Comparison of ENCODE assay signal across 8 cellular contexts in the genomic region with DNA sequence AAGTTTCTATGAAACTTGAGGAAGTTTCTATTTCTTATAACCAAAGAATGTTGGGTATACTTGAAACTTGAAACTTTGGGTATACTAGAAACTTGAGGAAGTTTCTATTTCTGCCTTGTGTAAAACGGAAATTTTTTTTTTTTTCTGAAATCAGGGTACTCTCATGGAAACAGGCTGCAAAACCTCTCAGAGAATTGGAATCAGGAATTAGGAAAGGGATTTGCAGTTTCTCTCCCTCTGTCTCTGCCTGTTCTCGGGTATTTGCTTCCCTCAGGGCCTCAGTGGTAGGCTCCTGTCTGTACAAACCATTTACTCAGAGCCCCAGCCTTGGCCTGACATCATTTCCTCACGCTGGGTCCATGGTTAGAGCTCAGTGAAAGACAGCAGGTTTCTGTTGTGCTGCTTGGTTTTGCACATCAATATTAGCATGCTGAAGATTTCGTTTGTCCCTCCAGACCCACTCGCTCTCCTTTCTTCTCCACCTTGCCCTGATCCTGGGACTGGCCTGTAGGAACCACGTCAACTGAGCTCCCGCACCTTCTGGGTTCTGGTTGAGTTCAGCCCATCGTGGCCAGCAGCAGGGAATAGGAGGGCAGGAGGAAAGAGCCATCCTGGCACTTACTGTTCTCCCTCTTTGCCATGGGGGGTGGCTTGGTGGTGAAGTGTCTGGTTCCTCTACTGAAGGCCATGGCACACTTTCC.
DNase-seq lines count a peak whose midpoint lies in the region; ATAC-seq and TF ChIP-seq lines count a peak whose summit lies in the region.

No MANE protein-coding gene starts in this region.

- peaks cover 3% of the 10 kb centered on the region for H3K9me3 Mint-ChIP-seq in activated CD4-positive, alpha-beta T cell treated with anti-CD3 and anti-CD28 coated beads for 36 hours (ENCODE audit: low read depth)
- H3K9me3 Mint-ChIP-seq in nephron = peaks cover 3% of the 10 kb centered on the region

- ATAC-seq in activated CD4-positive, alpha-beta T cell treated with anti-CD3 and anti-CD28 coated beads for 36 hours = peak; percentile 95
- ATAC-seq in HG03025 (IDR thresholded peaks at IDR 0.05; ENCODE audit: low FRiP score, unreplicated experiment) = peak; percentile 77
- peak; percentile 19 for ATAC-seq in SK-N-SH treated with all-trans-retinoic acid at 6 μM for 48 hours

- H3K36me3 Mint-ChIP-seq in activated CD4-positive, alpha-beta T cell treated with anti-CD3 and anti-CD28 coated beads for 36 hours (ENCODE audit: low read depth) = peaks cover 2% of the 10 kb centered on the region
- H3K36me3 Mint-ChIP-seq in nephron (ENCODE audit: low read depth) = no peaks in the 10 kb centered on the region

- CTCF ChIA-PET in activated CD4-positive, alpha-beta T cell treated with anti-CD3 and anti-CD28 coated beads for 36 hours (lab: Charles Lee) = interaction anchor here (0.7 to 1.2 kb wide), 4 partner anchors 35 to 259 kb away, joined by 3 read pairs; no protein-coding TSS in a partner anchor

- intact Hi-C loops in activated CD4-positive, alpha-beta T cell treated with anti-CD3 and anti-CD28 coated beads for 36 hours (cut with DNase I, micrococcal nuclease) = no loop called here

- H3K27ac Mint-ChIP-seq in activated CD4-positive, alpha-beta T cell treated with anti-CD3 and anti-CD28 coated beads for 36 hours = peak overlapping the region; percentile 78
- H3K27ac Mint-ChIP-seq in nephron = peak overlapping the region; percentile 92 to 96 (median 94)

- H3K4me3 Mint-ChIP-seq in activated CD4-positive, alpha-beta T cell treated with anti-CD3 and anti-CD28 coated beads for 36 hours = peak overlapping the region; percentile 15
- no peak overlapping the region for H3K4me3 Mint-ChIP-seq in nephron

- H3K4me1 Mint-ChIP-seq in activated CD4-positive, alpha-beta T cell treated with anti-CD3 and anti-CD28 coated beads for 36 hours = peaks cover 44% of the 10 kb centered on the region
- peaks cover 60% of the 10 kb centered on the region for H3K4me1 Mint-ChIP-seq in nephron

- no peaks in the 10 kb centered on the region for H3K27me3 Mint-ChIP-seq in activated CD4-positive, alpha-beta T cell treated with anti-CD3 and anti-CD28 coated beads for 36 hours
- no peaks in the 10 kb centered on the region for H3K27me3 Mint-ChIP-seq in nephron (ENCODE audit: low read depth)

- no peak overlapping the region for H3K4me3 ChIP-seq in choroid plexus epithelial cell (ENCODE audit: low read depth, low read length)

- POLR2A ChIA-PET in activated CD4-positive, alpha-beta T cell treated with anti-CD3 and anti-CD28 coated beads for 36 hours (lab: Charles Lee) = interaction anchor here (0.6 kb wide), 1 partner anchor 48 kb away, joined by 3 read pairs; no protein-coding TSS in a partner anchor

- peak; percentile 64 for DNase-seq in activated CD4-positive, alpha-beta T cell treated with anti-CD3 and anti-CD28 coated beads for 36 hours
- DNase-seq in activated CD4-positive, alpha-beta T cell treated with anti-CD3 and anti-CD28 coated beads for 1 hour = no peak
- peak; percentile 86 for DNase-seq in choroid plexus epithelial cell (ENCODE audit: low read depth)
- DNase-seq in HK-2 (ENCODE audit: unreplicated experiment) = no peak
- no peak for DNase-seq in iPS-NIHi11 (ENCODE audit: low spot score)

- TF ChIP-seq CTCF in choroid plexus epithelial cell (conservative IDR thresholded peaks at IDR 0.05; ENCODE audit: low read depth, low read length) (no peak), nephron (IDR thresholded peaks at IDR 0.05; ENCODE audit: unreplicated experiment in 3 of 3) (no peak)

TF ChIP-seq in SK-N-SH treated with all-trans-retinoic acid at 6 μM for 48 hours, 23 proteins besides CTCF, POLR2A, EP300 and RAD21:
- TF ChIP-seq, protein P1, sequence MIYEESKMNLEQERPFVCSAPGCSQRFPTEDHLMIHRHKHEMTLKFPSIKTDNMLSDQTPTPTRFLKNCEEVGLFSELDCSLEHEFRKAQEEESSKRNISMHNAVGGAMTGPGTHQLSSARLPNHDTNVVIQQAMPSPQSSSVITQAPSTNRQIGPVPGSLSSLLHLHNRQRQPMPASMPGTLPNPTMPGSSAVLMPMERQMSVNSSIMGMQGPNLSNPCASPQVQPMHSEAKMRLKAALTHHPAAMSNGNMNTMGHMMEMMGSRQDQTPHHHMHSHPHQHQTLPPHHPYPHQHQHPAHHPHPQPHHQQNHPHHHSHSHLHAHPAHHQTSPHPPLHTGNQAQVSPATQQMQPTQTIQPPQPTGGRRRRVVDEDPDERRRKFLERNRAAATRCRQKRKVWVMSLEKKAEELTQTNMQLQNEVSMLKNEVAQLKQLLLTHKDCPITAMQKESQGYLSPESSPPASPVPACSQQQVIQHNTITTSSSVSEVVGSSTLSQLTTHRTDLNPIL (CRISPR knock-in tag; IDR thresholded peaks at IDR 0.05; ENCODE audit: low read depth) = no peak
- TF ChIP-seq TOX (CRISPR knock-in tag; IDR thresholded peaks at IDR 0.05; ENCODE audit: borderline replicate concordance) = no peak
- TF ChIP-seq ZNF8 (CRISPR knock-in tag; IDR thresholded peaks at IDR 0.05) = no peak

Comparison
In these comparisons a context has a peak if more than half of its experiments do, and no peak if none do; other contexts are left out.
1. DNase-seq: peak in activated CD4-positive, alpha-beta T cell treated with anti-CD3 and anti-CD28 coated beads for 36 hours (single experiment) and choroid plexus epithelial cell (single experiment); none in activated CD4-positive, alpha-beta T cell treated with anti-CD3 and anti-CD28 coated beads for 1 hour (single experiment), HK-2 (single experiment) and iPS-NIHi11 (single experiment).
2. ATAC-seq: peak in every context shown above with its lines; median percentile 95 in activated CD4-positive, alpha-beta T cell treated with anti-CD3 and anti-CD28 coated beads for 36 hours; 77 in HG03025; 19 in SK-N-SH treated with all-trans-retinoic acid at 6 μM for 48 hours.